In genomic region chrX:140697618-140698017, GRCh38 we compare ENCODE assay signal across 19 cellular contexts. TPM values are rescaled to one million over a fixed set of nuclear protein-coding genes. Genes with fewer than 3 reads are reported as not detected.
A peak's percentile ranks its signal among the peaks of the same experiment; 100 is the strongest.
DNase-seq lines count a peak whose midpoint lies in the region; ATAC-seq and TF ChIP-seq lines count a peak whose summit lies in the region.
"Had no signal": no experiment of that assay in that cellular context is flagged by ENCODE, and none has a peak within 500 bp of the region (broad histone marks: within the 10 kb centered on the region; RNA-seq: fewer than 3 reads in every experiment).

No MANE protein-coding gene starts in this region.

- H3K27me3 Mint-ChIP-seq in osteocyte (ENCODE audit: unreplicated experiment), result no peaks in the 10 kb centered on the region
- H3K27me3 Mint-ChIP-seq: activated B cell treated with CpG ODN at 0.5 μM for 24 hours; CD4-positive, CD25-positive, alpha-beta regulatory T cell had no signal

- intact Hi-C loops in ascending aorta (cut with DNase I), result loop anchor here (5.0 kb wide), 1 partner anchor 35 kb away; no protein-coding TSS in a partner anchor

- H3K4me3 Mint-ChIP-seq in osteocyte (ENCODE audit: unreplicated experiment), result no peak overlapping the region
- H3K4me3 Mint-ChIP-seq: activated B cell treated with CpG ODN at 0.5 μM for 24 hours; CD4-positive, CD25-positive, alpha-beta regulatory T cell had no signal

- H3K27ac ChIP-seq in Karpas-422 (ENCODE audit: low read length) (no peak overlapping the region), brain microvascular endothelial cell (no peak overlapping the region), ascending aorta (no peak overlapping the region)
- H3K27ac ChIP-seq: coronary artery, epithelial cell of prostate, HL-60, suprapubic skin had no signal

- H3K4me3 ChIP-seq in Karpas-422 (ENCODE audit: low read length), result no peak overlapping the region
- H3K4me3 ChIP-seq in brain microvascular endothelial cell (ENCODE audit: low read depth, low read length), result no peak overlapping the region
- no peak overlapping the region for H3K4me3 ChIP-seq in ascending aorta
- H3K4me3 ChIP-seq: coronary artery, suprapubic skin had no signal

- H3K79me2 ChIP-seq in Karpas-422 (ENCODE audit: low read length), result no peaks in the 10 kb centered on the region

- H3K9me3 ChIP-seq in Karpas-422 (ENCODE audit: low read length) (no peaks in the 10 kb centered on the region), ascending aorta (no peaks in the 10 kb centered on the region)
- H3K9me3 ChIP-seq: suprapubic skin had no signal

- peaks cover 3% of the 10 kb centered on the region for H3K9me3 Mint-ChIP-seq in osteocyte (ENCODE audit: unreplicated experiment)
- H3K9me3 Mint-ChIP-seq: activated B cell treated with CpG ODN at 0.5 μM for 24 hours; activated T-helper 2 cell treated with anti-CD3 and anti-CD28 coated beads, Interferon-gamma antibody, Interleukin-2, Interleukin-4, amounts not matched to agents 10 μg/mL and 5 μg/mL and 100 μg/mL, durations not matched to agents 14 hours and 24 hours and 36 hours had no signal

- in situ Hi-C loops in brain microvascular endothelial cell (cut with HindIII; ENCODE audit: low pct_ligation_motif_present, low sequenced_read_pairs), result no loop called here

- DNase-seq in ELR (ENCODE audit: low read depth) (peak; percentile 28), Karpas-422 (peak; percentile 49), brain microvascular endothelial cell (no peak), osteocyte (ENCODE audit: extremely low spot score, unreplicated experiment) (no peak), occipital lobe (lab: John Stamatoyannopoulos, UW) (no peak), ascending aorta (ENCODE audit: low spot score in 2 of 2) (no peak)
- DNase-seq: activated B cell treated with CpG ODN at 0.5 μM for 24 hours; CD4-positive, CD25-positive, alpha-beta regulatory T cell; NCI-H1694 treated with DMSO at 0.1 percent for 48 hours; NCI-H510A; right cardiac atrium; RPMI8226; stimulated activated CD4-positive, alpha-beta T cell treated with anti-CD3 and anti-CD28 coated beads, Interleukin-2, amount 100 ng/mL, for 24 hours had no signal

- no peak for ATAC-seq in GM18498 (IDR thresholded peaks at IDR 0.05; ENCODE audit: unreplicated experiment)
- ATAC-seq: right cardiac atrium had no signal

- no peak overlapping the region for H3K27ac Mint-ChIP-seq in osteocyte (ENCODE audit: unreplicated experiment)
- H3K27ac Mint-ChIP-seq: activated B cell treated with CpG ODN at 0.5 μM for 24 hours; activated T-helper 2 cell treated with anti-CD3 and anti-CD28 coated beads, Interferon-gamma antibody, Interleukin-2, Interleukin-4, amounts not matched to agents 10 μg/mL and 5 μg/mL and 100 μg/mL, durations not matched to agents 14 hours and 24 hours and 36 hours; CD4-positive, CD25-positive, alpha-beta regulatory T cell had no signal

- no peaks in the 10 kb centered on the region for H3K36me3 ChIP-seq in Karpas-422 (ENCODE audit: insufficient read depth, low read length)
- H3K36me3 ChIP-seq in brain microvascular endothelial cell (replicated peaks), result no peaks in the 10 kb centered on the region
- H3K36me3 ChIP-seq in ascending aorta, result no peaks in the 10 kb centered on the region
- H3K36me3 ChIP-seq: suprapubic skin had no signal

- no peaks in the 10 kb centered on the region for H3K4me1 Mint-ChIP-seq in osteocyte (ENCODE audit: unreplicated experiment)
- H3K4me1 Mint-ChIP-seq: activated B cell treated with CpG ODN at 0.5 μM for 24 hours; CD4-positive, CD25-positive, alpha-beta regulatory T cell had no signal

- H3K27me3 ChIP-seq in Karpas-422 (ENCODE audit: low read length), result no peaks in the 10 kb centered on the region
- no peaks in the 10 kb centered on the region for H3K27me3 ChIP-seq in brain microvascular endothelial cell (replicated peaks)
- no peaks in the 10 kb centered on the region for H3K27me3 ChIP-seq in ascending aorta
- H3K27me3 ChIP-seq: suprapubic skin had no signal

- H4K20me1 ChIP-seq in Karpas-422 (ENCODE audit: insufficient read depth, low read depth, low read length), result no peaks in the 10 kb centered on the region

- no peaks in the 10 kb centered on the region for H3K36me3 Mint-ChIP-seq in osteocyte (ENCODE audit: unreplicated experiment)
- H3K36me3 Mint-ChIP-seq: CD4-positive, CD25-positive, alpha-beta regulatory T cell had no signal

- TF ChIP-seq CTCF in brain microvascular endothelial cell (IDR thresholded peaks at IDR 0.05; ENCODE audit: low read depth, low read length, missing control alignments) (peak; percentile 46), osteocyte (IDR thresholded peaks at IDR 0.05) (peak; percentile 36), ascending aorta (IDR thresholded peaks at IDR 0.05) (no peak)

- no peak overlapping the region for H3K9ac ChIP-seq in Karpas-422 (ENCODE audit: low read length)

- H2AFZ ChIP-seq in Karpas-422 (ENCODE audit: low read length), result no peak overlapping the region

- H3K4me2 ChIP-seq in Karpas-422 (ENCODE audit: low read depth, low read length, poor library complexity, severe bottlenecking), result no peak overlapping the region

- H3K9me2 ChIP-seq in Karpas-422 (replicated peaks; ENCODE audit: insufficient read depth, low read length), result no peaks in the 10 kb centered on the region

- H3K4me1 ChIP-seq in Karpas-422 (ENCODE audit: low read length) (no peaks in the 10 kb centered on the region), ascending aorta (no peaks in the 10 kb centered on the region)
- H3K4me1 ChIP-seq: suprapubic skin had no signal

RNA-seq across cellular contexts. Expression of gene LINC00632, which starts 11.9 kb away (rescaled TPM):
- total RNA-seq in Karpas-422 (2014; rRNA removed; shearing (Covaris generic); ENCODE audit: low replicate concordance), result not detected in 2 replicates
- total RNA-seq in osteocyte, result 266 and 291 TPM in 2 replicates
- total RNA-seq in occipital lobe, result 44.6 TPM
- 93.2 TPM for total RNA-seq in ascending aorta

Comparison
In these comparisons a context has a peak if more than half of its experiments do, and no peak if none do; other contexts are left out.
1. DNase-seq: peak in ELR (single experiment) and Karpas-422 (single experiment); none in brain microvascular endothelial cell (single experiment), osteocyte (single experiment), occipital lobe (single experiment) and ascending aorta (0 of 2).
2. CTCF ChIP-seq: peak in brain microvascular endothelial cell (single experiment) and osteocyte (single experiment); none in ascending aorta (0 of 3).
3. RNA of gene LINC00632, which starts 11.9 kb away (total RNA-seq): 266 to 291 TPM in osteocyte, 93.2 TPM in ascending aorta (single experiment) and 44.6 TPM in occipital lobe (single experiment); not detected in Karpas-422; every median in the first group is over 10 times any median in the second.